Comparison of ENCODE assay signal across 23 cellular contexts in genomic region chr5:10648806-10649517, GRCh38.
"Had no signal": no experiment of that assay in that cellular context is flagged by ENCODE, and none has a peak within 500 bp of the region (broad histone marks: within the 10 kb centered on the region; RNA-seq: fewer than 3 reads in every experiment).

No MANE protein-coding gene starts in this region.

- H3K4me1 Mint-ChIP-seq: neural progenitor cell had no signal

- H3K9me3 Mint-ChIP-seq: activated naive CD4-positive, alpha-beta T cell treated with anti-CD3 and anti-CD28 coated beads, Interleukin-2, amount 50 U/mL, for 72 hours; dendritic cell treated with granulocyte-macrophage colony-stimulating factor and Interleukin-4, amounts not matched to agents 40 ng/mL and 50 ng/mL, for 4 days; immature natural killer cell; memory B cell; naive thymus-derived CD4-positive, alpha-beta T cell; stimulated activated effector memory CD8-positive, alpha-beta T cell treated with anti-CD3 and anti-CD28 coated beads, Interleukin-12 subunit alpha, Interleukin-12 subunit beta, amount 100 ng/mL, for 72 hours had no signal

- ATAC-seq: activated naive CD4-positive, alpha-beta T cell treated with anti-CD3 and anti-CD28 coated beads, Interleukin-2, amount 50 U/mL, for 72 hours; left ventricle myocardium superior; naive thymus-derived CD4-positive, alpha-beta T cell; psoas muscle; stimulated activated effector memory CD8-positive, alpha-beta T cell treated with anti-CD3 and anti-CD28 coated beads, Interleukin-12 subunit alpha, Interleukin-12 subunit beta, amount 100 ng/mL, for 72 hours had no signal

- H3K4me3 Mint-ChIP-seq: dendritic cell treated with granulocyte-macrophage colony-stimulating factor and Interleukin-4, amounts not matched to agents 40 ng/mL and 50 ng/mL, for 4 days; immature natural killer cell; memory B cell; naive thymus-derived CD4-positive, alpha-beta T cell; neural progenitor cell; stimulated activated effector memory CD8-positive, alpha-beta T cell treated with anti-CD3 and anti-CD28 coated beads, Interleukin-12 subunit alpha, Interleukin-12 subunit beta, amount 100 ng/mL, for 72 hours had no signal

- DNase-seq: activated CD4-positive, alpha-beta T cell treated with anti-CD3 and anti-CD28 coated beads for 1 hour; activated CD8-positive, alpha-beta memory T cell treated with anti-CD3 and anti-CD28 coated beads for 24 hours; activated CD8-positive, alpha-beta memory T cell treated with anti-CD3 and anti-CD28 coated beads, Interleukin-2, amount 50 U/mL, for 48 hours; activated gamma-delta T cell; adrenal gland; effector memory CD4-positive, alpha-beta T cell; immature natural killer cell; kidney glomerular epithelial cell; left ventricle myocardium superior; naive thymus-derived CD4-positive, alpha-beta T cell; stimulated activated CD4-positive, alpha-beta T cell treated with anti-CD3 and anti-CD28 coated beads, Interleukin-4, amount 100 ng/mL, for 24 hours; T-helper 1 cell; T1000 had no signal

- H3K4me3 ChIP-seq: adrenal gland, cardiac muscle cell, neural progenitor cell, psoas muscle, right lobe of liver, smooth muscle cell, thyroid gland had no signal

- H3K36me3 Mint-ChIP-seq: immature natural killer cell; stimulated activated effector memory CD8-positive, alpha-beta T cell treated with anti-CD3 and anti-CD28 coated beads, Interleukin-12 subunit alpha, Interleukin-12 subunit beta, amount 100 ng/mL, for 72 hours had no signal

- H3K27me3 Mint-ChIP-seq: memory B cell had no signal

- H3K27me3 ChIP-seq: cardiac muscle cell, neural progenitor cell, right lobe of liver had no signal

- H3K36me3 ChIP-seq: adrenal gland, neural progenitor cell, right lobe of liver, thyroid gland had no signal

- H3K27ac Mint-ChIP-seq: activated naive CD4-positive, alpha-beta T cell treated with anti-CD3 and anti-CD28 coated beads, Interleukin-2, amount 50 U/mL, for 72 hours; dendritic cell treated with granulocyte-macrophage colony-stimulating factor and Interleukin-4, amounts not matched to agents 40 ng/mL and 50 ng/mL, for 4 days; immature natural killer cell; memory B cell; naive thymus-derived CD4-positive, alpha-beta T cell; neural progenitor cell; stimulated activated effector memory CD8-positive, alpha-beta T cell treated with anti-CD3 and anti-CD28 coated beads, Interleukin-12 subunit alpha, Interleukin-12 subunit beta, amount 100 ng/mL, for 72 hours had no signal
